In genomic region chr10:113111900-113112853, GRCh38 we compare ENCODE assay signal across 12 cellular contexts.
A peak's percentile ranks its signal among the peaks of the same experiment; 100 is the strongest.
DNase-seq lines count a peak whose midpoint lies in the region; ATAC-seq lines count a peak whose summit lies in the region.
"Had no signal": no experiment of that assay in that cellular context is flagged by ENCODE, and none has a peak within 500 bp of the region (broad histone marks: within the 10 kb centered on the region; RNA-seq: fewer than 3 reads in every experiment).

No MANE protein-coding gene starts in this region.

- WGBS in right cardiac atrium, result 82% methylated on average over 12 of the region's 12 CpGs
- 97% methylated on average over 12 of the region's 12 CpGs for WGBS in thymus

- H3K27ac ChIP-seq in right cardiac atrium (ENCODE audit: low read length), result no peak overlapping the region
- peak overlapping the region; percentile 5 for H3K27ac ChIP-seq in thymus (ENCODE audit: low read depth)

- intact Hi-C loops in right cardiac atrium (cut with DNase I), result no loop called here

- H3K27me3 ChIP-seq in right cardiac atrium (ENCODE audit: control insufficient read depth, insufficient read depth), result no peaks in the 10 kb centered on the region
- H3K27me3 ChIP-seq in thymus (ENCODE audit: control insufficient read depth, insufficient read depth), result no peaks in the 10 kb centered on the region

- peak; percentile 10 for DNase-seq in DMS53 (lab: John Stamatoyannopoulos, UW)
- no peak for DNase-seq in DMS53 treated with DMSO at 0.1 percent for 48 hours (lab: John Stamatoyannopoulos, UW; ENCODE audit: unreplicated experiment)
- peak; percentile 80 for DNase-seq in amniotic epithelial cell (ENCODE audit: low read depth)
- peak in 2 of 3 donors; percentile 56 to 64 for DNase-seq in right cardiac atrium
- DNase-seq in SHP77 (lab: John Stamatoyannopoulos, UW), result no peak
- DNase-seq in UCSD-AML1 (lab: John Stamatoyannopoulos, UW; ENCODE audit: unreplicated experiment), result no peak
- DNase-seq: 8988T; activated T-cell treated with anti-CD3 and anti-CD28 coated beads, Interleukin-2, amount 50 U/mL, for 72 hours; glutamatergic neuron; NCI-H1105 had no signal

- H3K36me3 ChIP-seq in thymus (ENCODE audit: control insufficient read depth, insufficient read depth), result no peaks in the 10 kb centered on the region

- peak; percentile 67 for ATAC-seq in right cardiac atrium
- no peak for ATAC-seq in GM21528 (IDR thresholded peaks at IDR 0.05; ENCODE audit: low FRiP score, unreplicated experiment)
- ATAC-seq: activated T-cell treated with anti-CD3 and anti-CD28 coated beads, Interleukin-2, amount 50 U/mL, for 72 hours had no signal

- no peak overlapping the region for H3K4me3 ChIP-seq in right cardiac atrium (ENCODE audit: low read length)
- no peak overlapping the region for H3K4me3 ChIP-seq in thymus (ENCODE audit: low read length)

- H3K9me3 ChIP-seq in right cardiac atrium (ENCODE audit: control insufficient read depth, low read length) (no peaks in the 10 kb centered on the region), thymus (ENCODE audit: control insufficient read depth) (no peaks in the 10 kb centered on the region)

- H3K4me1 ChIP-seq in right cardiac atrium (ENCODE audit: control insufficient read depth, insufficient read depth, low read length) (no peaks in the 10 kb centered on the region), thymus (ENCODE audit: control insufficient read depth, insufficient read depth, low read length) (no peaks in the 10 kb centered on the region)

Comparison
In these comparisons a context has a peak if more than half of its experiments do, and no peak if none do; other contexts are left out.
1. DNase-seq: peak in DMS53 (single experiment), amniotic epithelial cell (single experiment) and right cardiac atrium (2 of 3); none in DMS53 treated with DMSO at 0.1 percent for 48 hours (single experiment), SHP77 (0 of 2) and UCSD-AML1 (single experiment).